9 cellular contexts compared by ENCODE assay signal in the genomic region with DNA sequence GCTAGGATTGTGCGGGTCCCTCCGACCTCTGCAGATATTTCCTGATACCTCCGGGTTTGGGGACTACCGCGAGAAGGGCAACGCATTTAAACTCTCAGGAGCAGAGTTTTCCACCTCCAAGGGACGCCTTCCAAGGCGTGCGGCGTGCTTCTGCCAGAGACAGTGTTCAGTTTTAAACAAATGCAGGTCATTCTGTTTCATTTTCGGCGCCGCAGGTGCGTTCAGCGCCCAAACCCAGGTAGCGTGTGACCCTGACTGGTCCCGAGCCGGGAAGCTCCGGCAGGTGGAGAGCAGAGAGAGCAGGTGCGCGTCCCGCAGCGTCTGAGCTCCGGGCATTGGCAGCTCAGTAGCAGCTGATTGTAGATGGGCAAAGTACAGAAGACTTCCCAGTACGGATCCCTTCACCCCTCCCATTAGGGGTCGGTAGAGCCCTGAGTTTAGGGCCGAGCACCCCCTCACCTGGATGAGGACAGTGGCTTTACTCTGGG. TPM values are rescaled to one million over a fixed set of nuclear protein-coding genes. Genes with fewer than 3 reads are reported as not detected.
DNase-seq lines count a peak whose midpoint lies in the region; ATAC-seq, FAIRE-seq and TF ChIP-seq lines count a peak whose summit lies in the region.
"Had no signal": no experiment of that assay in that cellular context is flagged by ENCODE, and none has a peak within 500 bp of the region (broad histone marks: within the 10 kb centered on the region; RNA-seq: fewer than 3 reads in every experiment).

No MANE protein-coding gene starts in this region.

- peaks cover 14% of the 10 kb centered on the region for H4K20me1 ChIP-seq in GM23338 (replicated peaks; ENCODE audit: insufficient read depth)

- TF ChIP-seq CTCF in GM23338 (conservative IDR thresholded peaks at IDR 0.05; ENCODE audit: low read depth in 2 of 2): no peak
- TF ChIP-seq CTCF in gastroesophageal sphincter (IDR thresholded peaks at IDR 0.05): no peak

- H3K27ac Mint-ChIP-seq in GM23338: no peak overlapping the region
- no peak overlapping the region for H3K27ac Mint-ChIP-seq in T-cell

- H3K27ac ChIP-seq in GM23338 (ENCODE audit: low read depth) (no peak overlapping the region), gastroesophageal sphincter (no peak overlapping the region)
- H3K27ac ChIP-seq: epithelial cell of prostate had no signal

- no peaks in the 10 kb centered on the region for H3K79me2 ChIP-seq in GM23338 (replicated peaks; ENCODE audit: insufficient read depth)

- DNase-seq in GM23338 (ENCODE audit: low spot score): peak; percentile 51
- no peak for DNase-seq in T-cell
- no peak for DNase-seq in sciatic nerve (ENCODE audit: low spot score)
- DNase-seq in GOT3 (lab: John Stamatoyannopoulos, UW): no peak
- no peak for DNase-seq in NCI-H2196 treated with DMSO at 0.1 percent for 48 hours (lab: John Stamatoyannopoulos, UW; ENCODE audit: unreplicated experiment)
- DNase-seq in GM19239 (ENCODE audit: insufficient read length, low spot score): no peak
- no peak for DNase-seq in HEK293T (ENCODE audit: extremely low spot score)

- H3K4me1 ChIP-seq in GM23338 (ENCODE audit: insufficient read depth): peaks cover 57% of the 10 kb centered on the region
- H3K4me1 ChIP-seq in gastroesophageal sphincter: peaks cover 2 to 59% (median 27%) of the 10 kb centered on the region in 3 donors

- CTCF ChIA-PET in T-cell (lab: Charles Lee) (interaction anchor here in 1 of 2 donors (0.6 kb wide), 1 partner anchor 105 kb away, joined by 3 read pairs; no protein-coding TSS in a partner anchor), HEK293T (lab: Yijun Ruan, JAX) (interaction anchor here (1.0 kb wide), 1 partner anchor 43 kb away, joined by 3 read pairs; no protein-coding TSS in a partner anchor)

- H3K9me3 Mint-ChIP-seq in GM23338: peaks cover 4% of the 10 kb centered on the region; the same call in 2 of the 3 replicates
- no peaks in the 10 kb centered on the region for H3K9me3 Mint-ChIP-seq in T-cell

- H3K36me3 Mint-ChIP-seq in GM23338 (ENCODE audit: low read depth): no peaks in the 10 kb centered on the region; the same call in 2 of the 3 replicates
- H3K36me3 Mint-ChIP-seq in T-cell: no peaks in the 10 kb centered on the region

- H3K4me3 Mint-ChIP-seq in GM23338 (peak overlapping the region; percentile 66), T-cell (peak overlapping the region; percentile 35 to 74 (median 49))

- H3F3A ChIP-seq in GM23338 (replicated peaks; ENCODE audit: low read depth): peaks cover 14% of the 10 kb centered on the region; the same call in 1 of the 2 replicates

- H3K9me2 ChIP-seq in GM23338 (ENCODE audit: insufficient read depth): no peaks in the 10 kb centered on the region

- TF ChIP-seq POLR2A in gastroesophageal sphincter (IDR thresholded peaks at IDR 0.05): no peak

- H3K27me3 Mint-ChIP-seq in GM23338 (ENCODE audit: insufficient read depth, low read depth, poor library complexity): peaks cover 98% of the 10 kb centered on the region
- H3K27me3 Mint-ChIP-seq in T-cell: peaks cover 59 to 80% of the 10 kb centered on the region in 2 donors

- H2AFZ ChIP-seq in GM23338: peak overlapping the region; percentile 66; the same call in 1 of the 2 replicates

- no peak for TF ChIP-seq EP300 in gastroesophageal sphincter (IDR thresholded peaks at IDR 0.05)

- WGBS in gastroesophageal sphincter (ENCODE audit: low coverage in 1 of 2), 2 donors: 0% methylated on average over 10 of the region's 27 CpGs; no CpG with 5 or more reads in 1 of the 2 donors

- intact Hi-C loops in sciatic nerve (cut with DNase I): no loop called here

- H3K4me2 ChIP-seq in GM23338: peak overlapping the region; percentile 88

- no peak for FAIRE-seq in GM19239 (lab: Jason Lieb, UNC)

- no peaks in the 10 kb centered on the region for H3K36me3 ChIP-seq in GM23338 (ENCODE audit: insufficient read depth)
- H3K36me3 ChIP-seq in gastroesophageal sphincter: no peaks in the 10 kb centered on the region

- peaks cover 51% of the 10 kb centered on the region for H3K4me1 Mint-ChIP-seq in GM23338
- H3K4me1 Mint-ChIP-seq in T-cell: peaks cover 28 to 48% (median 46%) of the 10 kb centered on the region in 3 donors

- POLR2A ChIA-PET in T-cell (lab: Charles Lee): no interaction called here
- POLR2A ChIA-PET in HEK293T (lab: Yijun Ruan, JAX): no interaction called here

- H3K9me3 ChIP-seq in gastroesophageal sphincter: no peaks in the 10 kb centered on the region

- H3K27me3 ChIP-seq in GM23338 (ENCODE audit: insufficient read depth) (peaks cover 100% of the 10 kb centered on the region), gastroesophageal sphincter (peaks cover 95% of the 10 kb centered on the region)

- peak overlapping the region; percentile 70 for H3K4me3 ChIP-seq in GM23338
- H3K4me3 ChIP-seq in gastroesophageal sphincter: peak overlapping the region; percentile 1 to 45

- ATAC-seq in GM23338: peak; percentile 8
- ATAC-seq in T-cell (replicated peaks in 1 of 4): no peak
- ATAC-seq in gastroesophageal sphincter: no peak
- ATAC-seq in sciatic nerve: peak; percentile 23

TF ChIP-seq in GM23338, 12 proteins besides CTCF, POLR2A, EP300 and RAD21:
- no peak for TF ChIP-seq ZNF114 (CRISPR knock-in tag; IDR thresholded peaks at IDR 0.05)
- TF ChIP-seq EZH2phosphoT487 (IDR thresholded peaks at IDR 0.05; ENCODE audit: unreplicated experiment): peak; percentile 49
- TF ChIP-seq EZH2 (IDR thresholded peaks at IDR 0.05; ENCODE audit: low read depth, unreplicated experiment): peak; percentile 87
TF ChIP-seq in GM23338: peak in this region for 2.

TF ChIP-seq in HEK293T, 16 proteins besides CTCF, POLR2A, EP300 and RAD21:
- no peak for TF ChIP-seq FOXK2 (IDR thresholded peaks at IDR 0.05)
- no peak for TF ChIP-seq SP1 (IDR thresholded peaks at IDR 0.05)
- no peak for TF ChIP-seq SUZ12 (IDR thresholded peaks at IDR 0.05)
- no peak for TF ChIP-seq L3MBTL2 (conservative IDR thresholded peaks at IDR 0.05)
- TF ChIP-seq ELF4 (IDR thresholded peaks at IDR 0.05): no peak
- TF ChIP-seq FOXM1 (IDR thresholded peaks at IDR 0.05; ENCODE audit: borderline replicate concordance): no peak
- no peak for TF ChIP-seq LEF1 (IDR thresholded peaks at IDR 0.05; ENCODE audit: borderline replicate concordance)
- TF ChIP-seq NFRKB (IDR thresholded peaks at IDR 0.05): no peak

RNA-seq across cellular contexts. Expression of a gene that starts 1.4 kb away (rescaled TPM):
- 1.8 and 2.8 TPM in 2 replicates for total RNA-seq in GM23338 (2014; rRNA removed; shearing (Covaris generic))
- 0.87 and 1.2 TPM in 2 replicates for polyA plus RNA-seq in GM23338 (2016; fragmentation: Nextera tagmentation; extraction: Ambion mirVana)
- total RNA-seq in T-cell: not detected
- total RNA-seq in gastroesophageal sphincter: not detected
- total RNA-seq in sciatic nerve: not detected

RNA-seq across cellular contexts. Expression of a gene that starts 11.7 kb away (rescaled TPM):
- 0.24 TPM in 1 of 2 replicates, not detected in the other for total RNA-seq in GM23338 (2014; rRNA removed; shearing (Covaris generic))
- polyA plus RNA-seq in GM23338 (2016; fragmentation: Nextera tagmentation; extraction: Ambion mirVana): not detected in 2 replicates
- under 1 TPM; 0.20 to 0.49 (median 0.38) TPM for total RNA-seq in T-cell
- under 1 TPM in 1 of 4 donors, not detected in 3; 0.31 TPM for total RNA-seq in gastroesophageal sphincter
- total RNA-seq in sciatic nerve: 0.85 TPM

Comparison
In these comparisons a context has a peak if more than half of its experiments do, and no peak if none do; other contexts are left out.
1. ATAC-seq: peak in GM23338 (single experiment) and sciatic nerve (single experiment); none in T-cell (0 of 4) and gastroesophageal sphincter (single experiment).